ENCODE assay signal across 2 cellular contexts in the genomic region with DNA sequence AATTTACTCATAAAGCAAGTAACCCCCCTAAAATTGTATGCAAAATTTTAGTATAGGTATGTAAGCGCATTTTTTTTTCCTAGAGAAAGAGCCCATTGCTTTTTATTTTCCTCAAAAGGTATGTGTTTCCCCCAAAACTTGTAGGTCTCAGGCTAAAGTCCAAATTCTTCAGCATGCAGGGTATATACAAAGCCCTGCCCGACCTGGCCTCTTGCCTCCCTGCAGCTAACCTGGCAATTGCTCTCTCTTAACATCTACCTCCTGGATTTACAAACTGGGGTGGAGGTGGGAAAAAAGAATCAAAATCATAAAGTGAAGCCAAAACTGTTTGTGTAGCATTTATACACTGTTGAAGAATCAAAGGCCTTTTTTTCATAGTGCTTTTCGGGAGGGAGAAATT.
TF ChIP-seq lines count a peak whose summit lies in the region.

No MANE protein-coding gene starts in this region.

TF ChIP-seq in A549, 52 proteins besides CTCF, POLR2A, EP300 and RAD21 (continued from another document):
- TF ChIP-seq TP53 (CRISPR knock-in tag; IDR thresholded peaks at IDR 0.05) (no peak), MYC (IDR thresholded peaks at IDR 0.05; ENCODE audit: borderline replicate concordance, low read length) (no peak)

TF ChIP-seq in K562, 482 proteins besides CTCF, POLR2A, EP300 and RAD21 (continued from another document):
- TF ChIP-seq MCM5 (IDR thresholded peaks at IDR 0.05; ENCODE audit: low read depth) (no peak), POLR2B (IDR thresholded peaks at IDR 0.05; ENCODE audit: low read depth, partially characterized antibody) (no peak), CBFA2T3 (IDR thresholded peaks at IDR 0.05) (no peak), ZNF717 (CRISPR knock-in tag; IDR thresholded peaks at IDR 0.05) (no peak), NCOA2 (IDR thresholded peaks at IDR 0.05; ENCODE audit: partially characterized antibody in 2 of 2) (no peak)
- TF ChIP-seq, protein P1, sequence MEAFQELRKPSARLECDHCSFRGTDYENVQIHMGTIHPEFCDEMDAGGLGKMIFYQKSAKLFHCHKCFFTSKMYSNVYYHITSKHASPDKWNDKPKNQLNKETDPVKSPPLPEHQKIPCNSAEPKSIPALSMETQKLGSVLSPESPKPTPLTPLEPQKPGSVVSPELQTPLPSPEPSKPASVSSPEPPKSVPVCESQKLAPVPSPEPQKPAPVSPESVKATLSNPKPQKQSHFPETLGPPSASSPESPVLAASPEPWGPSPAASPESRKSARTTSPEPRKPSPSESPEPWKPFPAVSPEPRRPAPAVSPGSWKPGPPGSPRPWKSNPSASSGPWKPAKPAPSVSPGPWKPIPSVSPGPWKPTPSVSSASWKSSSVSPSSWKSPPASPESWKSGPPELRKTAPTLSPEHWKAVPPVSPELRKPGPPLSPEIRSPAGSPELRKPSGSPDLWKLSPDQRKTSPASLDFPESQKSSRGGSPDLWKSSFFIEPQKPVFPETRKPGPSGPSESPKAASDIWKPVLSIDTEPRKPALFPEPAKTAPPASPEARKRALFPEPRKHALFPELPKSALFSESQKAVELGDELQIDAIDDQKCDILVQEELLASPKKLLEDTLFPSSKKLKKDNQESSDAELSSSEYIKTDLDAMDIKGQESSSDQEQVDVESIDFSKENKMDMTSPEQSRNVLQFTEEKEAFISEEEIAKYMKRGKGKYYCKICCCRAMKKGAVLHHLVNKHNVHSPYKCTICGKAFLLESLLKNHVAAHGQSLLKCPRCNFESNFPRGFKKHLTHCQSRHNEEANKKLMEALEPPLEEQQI (IDR thresholded peaks at IDR 0.05), result no peak
